Comparison of ENCODE assay signal across 8 cellular contexts in genomic region chr14:102849522-102850379, GRCh38.
DNase-seq lines count a peak whose midpoint lies in the region; ATAC-seq and TF ChIP-seq lines count a peak whose summit lies in the region.

No MANE protein-coding gene starts in this region.

- peak overlapping the region; percentile 47 for H3K27ac Mint-ChIP-seq in activated CD8-positive, alpha-beta memory T cell treated with anti-CD3 and anti-CD28 coated beads, Interleukin-2, amount 10 ng/mL, durations not matched to agents 7 days and 5 days
- peak overlapping the region; percentile 4; the same call in 1 of the 2 replicates for H3K27ac Mint-ChIP-seq in WTC11

- no peaks in the 10 kb centered on the region for H3K27me3 Mint-ChIP-seq in activated CD8-positive, alpha-beta memory T cell treated with anti-CD3 and anti-CD28 coated beads, Interleukin-2, amount 10 ng/mL, durations not matched to agents 7 days and 5 days
- H3K27me3 Mint-ChIP-seq in WTC11 (ENCODE audit: low read depth), result no peaks in the 10 kb centered on the region

- no peak for ATAC-seq in activated CD8-positive, alpha-beta memory T cell treated with anti-CD3 and anti-CD28 coated beads, Interleukin-2, amount 10 ng/mL, durations not matched to agents 7 days and 5 days
- ATAC-seq in WTC11, result no peak; the same call in 1 of the 2 replicates

- TF ChIP-seq CTCF in WTC11 (IDR thresholded peaks at IDR 0.05), result no peak
- no peak for TF ChIP-seq CTCF in GM10248 (IDR thresholded peaks at IDR 0.05; ENCODE audit: control extremely low read depth, extremely low read depth, low read depth, missing control alignments)

- no peaks in the 10 kb centered on the region for H3K27me3 ChIP-seq in thymus (ENCODE audit: control insufficient read depth, insufficient read depth)

- H3K4me3 Mint-ChIP-seq in activated CD8-positive, alpha-beta memory T cell treated with anti-CD3 and anti-CD28 coated beads, Interleukin-2, amount 10 ng/mL, durations not matched to agents 7 days and 5 days, result no peak overlapping the region
- no peak overlapping the region for H3K4me3 Mint-ChIP-seq in WTC11

- CTCF ChIA-PET in activated CD8-positive, alpha-beta memory T cell treated with anti-CD3 and anti-CD28 coated beads, Interleukin-2, amount 10 ng/mL, durations not matched to agents 7 days and 5 days (lab: Charles Lee), result interaction anchor here (0.8 to 1.2 kb wide), 2 partner anchors 75 to 155 kb away, joined by 3 read pairs; no protein-coding TSS in a partner anchor
- CTCF ChIA-PET in WTC11 (lab: Charles Lee), result interaction anchor here (0.6 to 1.3 kb wide), 2 partner anchors 64 to 325 kb away, joined by 3 to 4 read pairs; no protein-coding TSS in a partner anchor
- CTCF ChIA-PET in GM10248 (lab: Yijun Ruan, JAX), result interaction anchor here (1.3 kb wide), 1 partner anchor 155 kb away, joined by 5 read pairs; no protein-coding TSS in a partner anchor

- no peaks in the 10 kb centered on the region for H3K9me3 Mint-ChIP-seq in activated CD8-positive, alpha-beta memory T cell treated with anti-CD3 and anti-CD28 coated beads, Interleukin-2, amount 10 ng/mL, durations not matched to agents 7 days and 5 days (ENCODE audit: low read depth)
- no peaks in the 10 kb centered on the region for H3K9me3 Mint-ChIP-seq in WTC11

- DNase-seq in activated CD8-positive, alpha-beta memory T cell treated with anti-CD3 and anti-CD28 coated beads, Interleukin-2, amount 10 ng/mL, durations not matched to agents 7 days and 5 days, result no peak
- no peak for DNase-seq in activated CD8-positive, alpha-beta memory T cell treated with anti-CD3 and anti-CD28 coated beads, Interleukin-2, amount 50 U/mL, for 4 hours
- DNase-seq in WTC11 (ENCODE audit: low spot score), result no peak
- peak; percentile 33 for DNase-seq in hepatic stellate cell (ENCODE audit: low spot score)
- DNase-seq in SIG-M5 treated with dmso at 0.1 percent for 504 hours (lab: John Stamatoyannopoulos, UW; ENCODE audit: unreplicated experiment), result no peak
- no peak for DNase-seq in stimulated activated naive CD4-positive, alpha-beta T cell (lab: John Stamatoyannopoulos, UW)
- no peak for DNase-seq in GM10248 (ENCODE audit: extremely low spot score)

- no peaks in the 10 kb centered on the region for H3K4me1 ChIP-seq in thymus (ENCODE audit: control insufficient read depth, insufficient read depth, low read length)

- H3K4me3 ChIP-seq in thymus (ENCODE audit: low read length), result no peak overlapping the region

- H3K4me1 Mint-ChIP-seq in activated CD8-positive, alpha-beta memory T cell treated with anti-CD3 and anti-CD28 coated beads, Interleukin-2, amount 10 ng/mL, durations not matched to agents 7 days and 5 days, result peaks cover 15% of the 10 kb centered on the region
- no peaks in the 10 kb centered on the region for H3K4me1 Mint-ChIP-seq in WTC11

- H3K27ac ChIP-seq in thymus (ENCODE audit: low read depth), result peak overlapping the region; percentile 43

- H3K36me3 ChIP-seq in thymus (ENCODE audit: control insufficient read depth, insufficient read depth), result no peaks in the 10 kb centered on the region

- POLR2A ChIA-PET in WTC11 (lab: Charles Lee), result no interaction called here
- POLR2A ChIA-PET in GM10248 (lab: Yijun Ruan, JAX), result interaction anchor here (0.6 kb wide), 1 partner anchor 919 kb away, joined by 4 read pairs; no protein-coding TSS in a partner anchor

- 47% methylated on average over 6 of the region's 6 CpGs for WGBS in thymus

- H3K36me3 Mint-ChIP-seq in activated CD8-positive, alpha-beta memory T cell treated with anti-CD3 and anti-CD28 coated beads, Interleukin-2, amount 10 ng/mL, durations not matched to agents 7 days and 5 days, result peaks cover 24% of the 10 kb centered on the region
- H3K36me3 Mint-ChIP-seq in WTC11, result no peaks in the 10 kb centered on the region

- no peaks in the 10 kb centered on the region for H3K9me3 ChIP-seq in thymus (ENCODE audit: control insufficient read depth)

TF ChIP-seq in WTC11, 78 proteins besides CTCF, POLR2A, EP300 and RAD21:
- TF ChIP-seq IRF1 (CRISPR knock-in tag; IDR thresholded peaks at IDR 0.05) (no peak), TEAD1 (CRISPR knock-in tag; IDR thresholded peaks at IDR 0.05) (no peak), ATF3 (CRISPR knock-in tag; conservative IDR thresholded peaks at IDR 0.05) (no peak), PRRX2 (CRISPR knock-in tag; IDR thresholded peaks at IDR 0.05) (no peak), ZNF281 (CRISPR knock-in tag; IDR thresholded peaks at IDR 0.05) (no peak)
